In the genomic region with DNA sequence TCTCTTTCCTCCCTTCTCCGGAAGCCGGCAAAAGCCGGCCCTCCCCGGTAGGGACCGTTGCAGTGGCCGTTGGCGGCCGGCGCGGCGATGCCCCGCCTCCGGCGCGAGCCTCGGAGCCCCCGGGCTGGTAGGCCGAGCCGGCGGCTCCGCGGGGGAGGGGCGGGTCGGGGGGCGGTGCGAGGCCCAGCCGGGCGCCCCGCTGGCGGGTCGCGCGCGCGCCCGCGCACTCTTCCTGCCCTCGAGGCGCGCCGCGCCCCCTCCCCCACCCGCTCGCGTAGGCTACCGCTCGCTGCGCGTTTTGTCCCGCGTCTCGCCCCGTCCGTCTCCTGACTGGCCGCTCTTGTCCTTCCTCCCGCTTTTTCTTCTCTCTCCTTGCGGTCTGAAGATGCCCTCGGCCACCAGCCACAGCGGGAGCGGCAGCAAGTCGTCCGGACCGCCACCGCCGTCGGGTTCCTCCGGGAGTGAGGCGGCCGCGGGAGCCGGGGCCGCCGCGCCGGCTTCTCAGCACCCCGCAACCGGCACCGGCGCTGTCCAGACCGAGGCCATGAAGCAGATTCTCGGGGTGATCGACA, we compare ENCODE assay signal across 9 cellular contexts. TPM values are rescaled to one million over a fixed set of nuclear protein-coding genes. Genes with fewer than 3 reads are reported as not detected.
DNase-seq lines count a peak whose midpoint lies in the region; ATAC-seq, FAIRE-seq and TF ChIP-seq lines count a peak whose summit lies in the region.
"Had no signal": no experiment of that assay in that cellular context is flagged by ENCODE, and none has a peak within 500 bp of the region (broad histone marks: within the 10 kb centered on the region; RNA-seq: fewer than 3 reads in every experiment).

No MANE protein-coding gene starts in this region.

- H3K27ac ChIP-seq in VCaP (peak overlapping the region; percentile 99), small intestine (ENCODE audit: low read depth in 1 of 2, low read length in 1 of 2) (peak overlapping the region; percentile 97 to 100)

- in situ Hi-C loops in T47D (cut with HindIII; ENCODE audit: low pct_unique_long_range_greater_than_20kb, low sequenced_read_pairs), result no loop called here

- no peak for FAIRE-seq in small intestine (lab: Jason Lieb, UNC)
- FAIRE-seq: G401.6 had no signal

- no peak for TF ChIP-seq CTCF in VCaP (conservative IDR thresholded peaks at IDR 0.05)

- H3K36me3 ChIP-seq in small intestine (ENCODE audit: control insufficient read depth in 2 of 2, insufficient read depth in 2 of 2, low read length in 2 of 2), result peaks cover 2 to 4% of the 10 kb centered on the region in 2 donors

- H3K4me1 ChIP-seq in small intestine (ENCODE audit: control insufficient read depth in 2 of 2, insufficient read depth in 1 of 2, low read depth in 1 of 2, low read length in 1 of 2), result peaks cover 1 to 12% of the 10 kb centered on the region in 2 donors

- DNase-seq in NCI-H524 (lab: John Stamatoyannopoulos, UW), result peak; percentile 35 to 85
- DNase-seq in NCI-H524 treated with DMSO at 0.1 percent for 48 hours (lab: John Stamatoyannopoulos, UW), result no peak
- peak; percentile 39 for DNase-seq in NCI-H2107 treated with DMSO at 0.1 percent for 48 hours (lab: John Stamatoyannopoulos, UW; ENCODE audit: unreplicated experiment)
- peak; percentile 84 to 92 for DNase-seq in T47D (ENCODE audit: low read depth in 1 of 2, low spot score in 1 of 2)
- DNase-seq in iPS-NIHi11 (ENCODE audit: low spot score), result peak; percentile 98
- peak; percentile 84 for DNase-seq in small intestine

- H3K27me3 ChIP-seq in small intestine (ENCODE audit: control insufficient read depth in 2 of 2, insufficient read depth in 2 of 2, low read length in 2 of 2), result no peaks in the 10 kb centered on the region

- H3K4me3 ChIP-seq in small intestine (ENCODE audit: low read depth in 1 of 2, low read length in 2 of 2), result peak overlapping the region; percentile 95 to 98

- WGBS in small intestine, 3 donors, result 0 to 1% (median 0%) methylated on average over 56 to 82 of the region's 82 CpGs

- no peaks in the 10 kb centered on the region for H3K9me3 ChIP-seq in small intestine (ENCODE audit: control insufficient read depth, low read depth)

- peak; percentile 43 for ATAC-seq in HG02981 (IDR thresholded peaks at IDR 0.05; ENCODE audit: unreplicated experiment)

RNA-seq across cellular contexts. Expression of a gene that starts 0.6 kb away (rescaled TPM):
- 100 to 1,000 TPM in 1 of 3 donors, 10 to 100 TPM in 2; 54.0 to 102 (median 66.6) TPM for polyA plus RNA-seq in small intestine

RNA-seq across cellular contexts. Expression of a gene that starts 53.3 kb away (rescaled TPM):
- 10 to 100 TPM in 2 of 3 donors, 1 to 10 TPM in 1; 8.9 to 28.7 (median 12.4) TPM for polyA plus RNA-seq in small intestine
